11 cellular contexts compared by ENCODE assay signal in the genomic region with DNA sequence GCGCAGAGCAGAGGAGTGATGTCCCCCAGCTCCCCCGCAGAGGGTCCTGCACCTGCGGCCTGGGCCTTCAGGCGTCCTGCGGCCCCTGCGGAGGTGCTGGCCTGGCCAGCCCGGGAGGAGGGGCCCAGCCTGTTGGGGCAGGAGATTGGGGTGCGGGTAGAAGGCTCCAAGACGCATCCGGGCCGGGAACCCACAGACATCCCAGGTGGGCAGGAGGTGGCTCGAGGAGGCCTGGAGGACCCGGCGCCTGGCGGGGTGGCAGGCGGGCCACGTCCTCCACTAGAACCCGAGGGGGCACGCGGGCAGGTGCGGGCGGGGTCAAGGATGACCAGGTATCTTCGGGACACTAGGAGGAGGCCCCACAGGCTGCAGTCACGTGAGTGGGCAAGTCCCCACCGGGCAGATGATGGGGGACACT. TPM values are rescaled to one million over a fixed set of nuclear protein-coding genes. Genes with fewer than 3 reads are reported as not detected.
DNase-seq lines count a peak whose midpoint lies in the region; TF ChIP-seq lines count a peak whose summit lies in the region.
"Had no signal": no experiment of that assay in that cellular context is flagged by ENCODE, and none has a peak within 500 bp of the region (broad histone marks: within the 10 kb centered on the region; RNA-seq: fewer than 3 reads in every experiment).

No MANE protein-coding gene starts in this region.

- H2BK120ac ChIP-seq in neuronal stem cell (ENCODE audit: low read depth, low read length): no peak overlapping the region

- H3K9me3 Mint-ChIP-seq in dendritic cell treated with granulocyte-macrophage colony-stimulating factor and Interleukin-4, amounts not matched to agents 40 ng/mL and 50 ng/mL, for 4 days: no peaks in the 10 kb centered on the region

- H4K91ac ChIP-seq in neuronal stem cell (ENCODE audit: low read depth, low read length, poor library complexity): no peak overlapping the region

- peak overlapping the region; percentile 72 for H2AK5ac ChIP-seq in neuronal stem cell (ENCODE audit: low read depth, low read length)

- H3K4me1 ChIP-seq in neuronal stem cell (ENCODE audit: control insufficient read depth in 2 of 2, insufficient read depth in 1 of 2, low read depth in 1 of 2, low read length in 2 of 2): peaks cover 22 to 24% of the 10 kb centered on the region in 2 donors

- peak overlapping the region; percentile 30 for H3K9ac ChIP-seq in neuronal stem cell (ENCODE audit: low read depth, low read length, poor library complexity)

- no peaks in the 10 kb centered on the region for H3K36me3 ChIP-seq in neuronal stem cell (replicated peaks in 1 of 2; ENCODE audit: control insufficient read depth in 2 of 2, insufficient read depth in 2 of 2, low read length in 2 of 2)

- H3K4me2 ChIP-seq in neuronal stem cell (ENCODE audit: insufficient read depth, low read length, poor library complexity, severe bottlenecking): no peak overlapping the region

- no peak overlapping the region for H3K14ac ChIP-seq in neuronal stem cell (ENCODE audit: low read length)

- peaks cover 74% of the 10 kb centered on the region for H3K4me1 Mint-ChIP-seq in dendritic cell treated with granulocyte-macrophage colony-stimulating factor and Interleukin-4, amounts not matched to agents 40 ng/mL and 50 ng/mL, for 4 days (ENCODE audit: low read depth)

- H3K4me3 ChIP-seq in AG10803 (ENCODE audit: low read length) (peak overlapping the region; percentile 54), LNCaP clone FGC (ENCODE audit: low read depth, low read length) (peak overlapping the region; percentile 56), neuronal stem cell (ENCODE audit: low read length in 2 of 2) (no peak overlapping the region)

- TF ChIP-seq CTCF in AG10803 (conservative IDR thresholded peaks at IDR 0.05; ENCODE audit: low read length) (no peak), LNCaP clone FGC (IDR thresholded peaks at IDR 0.05; ENCODE audit: control insufficient read depth, extremely low read depth, insufficient read depth) (no peak)

- DNase-seq in AG10803 (ENCODE audit: low read depth): no peak
- no peak for DNase-seq in LNCaP clone FGC (ENCODE audit: low read depth)
- DNase-seq in neuronal stem cell (ENCODE audit: low spot score): no peak
- no peak for DNase-seq in substantia nigra (lab: John Stamatoyannopoulos, UW)
- no peak for DNase-seq in NCI-H748 (lab: John Stamatoyannopoulos, UW; ENCODE audit: unreplicated experiment)
- no peak for DNase-seq in DMS79 (lab: John Stamatoyannopoulos, UW)
- DNase-seq in Kasumi-1 (lab: John Stamatoyannopoulos, UW): no peak
- DNase-seq: NCI-H82; stimulated activated naive CD4-positive, alpha-beta T cell treated with Interleukin-2 at 50 U/mL for 16 hours had no signal

- H2BK15ac ChIP-seq in neuronal stem cell (ENCODE audit: low read length): peak overlapping the region; percentile 94

- H3K27ac Mint-ChIP-seq in dendritic cell treated with granulocyte-macrophage colony-stimulating factor and Interleukin-4, amounts not matched to agents 40 ng/mL and 50 ng/mL, for 4 days: peak overlapping the region; percentile 83

- H3K4me3 Mint-ChIP-seq in dendritic cell treated with granulocyte-macrophage colony-stimulating factor and Interleukin-4, amounts not matched to agents 40 ng/mL and 50 ng/mL, for 4 days: peak overlapping the region; percentile 95

- no peak overlapping the region for H2AFZ ChIP-seq in neuronal stem cell (ENCODE audit: low read length)

- peaks cover 16 to 74% (median 43%) of the 10 kb centered on the region in 3 experiments for H3K27me3 ChIP-seq in neuronal stem cell (ENCODE audit: control insufficient read depth in 3 of 3, insufficient read depth in 3 of 3, low read depth in 1 of 3, low read length in 3 of 3)

- peaks cover 25% of the 10 kb centered on the region for H3K27me3 Mint-ChIP-seq in dendritic cell treated with granulocyte-macrophage colony-stimulating factor and Interleukin-4, amounts not matched to agents 40 ng/mL and 50 ng/mL, for 4 days

- H2BK12ac ChIP-seq in neuronal stem cell (ENCODE audit: low read length): peak overlapping the region; percentile 94

- peak overlapping the region; percentile 6 for H4K8ac ChIP-seq in neuronal stem cell (ENCODE audit: low read depth, low read length)

- peak overlapping the region; percentile 64 for H3K18ac ChIP-seq in neuronal stem cell (ENCODE audit: low read length)

- no peak overlapping the region for H3K4ac ChIP-seq in neuronal stem cell (ENCODE audit: low read length)

- intact Hi-C loops in dendritic cell treated with granulocyte-macrophage colony-stimulating factor and Interleukin-4, amounts not matched to agents 40 ng/mL and 50 ng/mL, for 4 days (cut with micrococcal nuclease): no loop called here

- peaks cover 34% of the 10 kb centered on the region for H3K36me3 Mint-ChIP-seq in dendritic cell treated with granulocyte-macrophage colony-stimulating factor and Interleukin-4, amounts not matched to agents 40 ng/mL and 50 ng/mL, for 4 days (ENCODE audit: low read depth)

- no CpG with 5 or more reads among the region's 25 CpGs for WGBS in neuronal stem cell (ENCODE audit: extremely low coverage in 2 of 2, insufficient read length in 2 of 2, insufficient replicate concordance in 1 of 2), 2 donors

- no peak overlapping the region for H3K23ac ChIP-seq in neuronal stem cell (ENCODE audit: low read depth, low read length, poor library complexity)

- H3K9me3 ChIP-seq in neuronal stem cell (replicated peaks in 1 of 2; ENCODE audit: control insufficient read depth in 2 of 2, insufficient read depth in 1 of 2, low read depth in 1 of 2, low read length in 2 of 2): peaks cover 0 to 2% of the 10 kb centered on the region in 2 donors

- H2BK5ac ChIP-seq in neuronal stem cell (ENCODE audit: low read length): peak overlapping the region; percentile 13

- H3K27ac ChIP-seq in neuronal stem cell (replicated peaks; ENCODE audit: low read length) (no peak overlapping the region), substantia nigra (ENCODE audit: low read depth, low read length, poor library complexity, severe bottlenecking) (no peak overlapping the region)

- peaks cover 4% of the 10 kb centered on the region for H3K79me1 ChIP-seq in neuronal stem cell (ENCODE audit: low read depth, low read length)

RNA-seq across cellular contexts. Expression of a gene that starts 0.6 kb away (rescaled TPM):
- 0.39 TPM for polyA plus RNA-seq in neuronal stem cell (2013, experiment 1 of 2)
- polyA plus RNA-seq in neuronal stem cell (2013, experiment 2 of 2): 0.65 TPM

RNA-seq across cellular contexts. Expression of a gene that starts 16.8 kb away (rescaled TPM):
- polyA plus RNA-seq in neuronal stem cell (2013, experiment 1 of 2): 1.5 TPM
- polyA plus RNA-seq in neuronal stem cell (2013, experiment 2 of 2): 1.5 TPM
- polyA plus RNA-seq: foreskin keratinocyte had no signal

RNA-seq across cellular contexts. Expression of a gene that starts 24.8 kb away (rescaled TPM):
- polyA plus RNA-seq in neuronal stem cell (2013, experiment 1 of 2): 0.28 TPM
- 0.19 TPM for polyA plus RNA-seq in neuronal stem cell (2013, experiment 2 of 2)

RNA-seq across cellular contexts. Expression of a gene that starts 37.4 kb away (rescaled TPM):
- 0.11 TPM for polyA plus RNA-seq in neuronal stem cell (2013, experiment 1 of 2)
- polyA plus RNA-seq in neuronal stem cell (2013, experiment 2 of 2): 0.12 TPM
- polyA plus RNA-seq: foreskin keratinocyte had no signal

Comparison
In these comparisons a context has a peak if more than half of its experiments do, and no peak if none do; other contexts are left out.
1. H3K4me3 ChIP-seq: peak in AG10803 (single experiment) and LNCaP clone FGC (single experiment); none in neuronal stem cell (0 of 2).